15 cellular contexts compared by ENCODE assay signal in the genomic region with DNA sequence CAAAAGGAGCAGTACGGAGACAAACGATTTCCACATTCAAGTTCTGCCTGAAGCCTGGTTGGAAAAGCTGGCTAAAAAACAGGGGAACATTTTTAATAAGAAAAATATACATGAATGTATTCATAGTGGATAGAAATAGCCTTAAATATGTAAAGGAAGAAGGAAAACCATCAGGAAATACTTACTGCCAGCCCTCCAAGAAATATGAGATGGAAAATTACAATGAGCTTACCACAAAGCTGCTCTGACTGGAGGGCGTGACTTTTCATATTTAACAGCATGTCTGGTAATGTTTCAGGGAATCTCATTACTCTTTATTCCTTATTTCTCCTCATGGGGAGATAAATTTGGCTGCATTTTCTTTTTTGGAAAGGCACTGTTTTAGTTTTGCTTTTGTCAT.
DNase-seq lines count a peak whose midpoint lies in the region; ATAC-seq and TF ChIP-seq lines count a peak whose summit lies in the region.
"Had no signal": no experiment of that assay in that cellular context is flagged by ENCODE, and none has a peak within 500 bp of the region (broad histone marks: within the 10 kb centered on the region; RNA-seq: fewer than 3 reads in every experiment).

No MANE protein-coding gene starts in this region.

- no peaks in the 10 kb centered on the region for H3K36me3 Mint-ChIP-seq in activated CD4-positive, alpha-beta T cell treated with anti-CD3 and anti-CD28 coated beads for 36 hours (ENCODE audit: low read depth)
- H3K36me3 Mint-ChIP-seq in CD14-positive monocyte, result no peaks in the 10 kb centered on the region

- H3K4me3 Mint-ChIP-seq in activated CD4-positive, alpha-beta T cell treated with anti-CD3 and anti-CD28 coated beads for 36 hours, result no peak overlapping the region
- no peak overlapping the region for H3K4me3 Mint-ChIP-seq in CD14-positive monocyte

- no peak overlapping the region for H3K14ac ChIP-seq in mesenchymal stem cell (ENCODE audit: low read length in 2 of 2)

- no peak overlapping the region for H3K4me2 ChIP-seq in mesenchymal stem cell (ENCODE audit: low read length, poor library complexity, severe bottlenecking)

- TF ChIP-seq CTCF in choroid plexus epithelial cell (conservative IDR thresholded peaks at IDR 0.05; ENCODE audit: low read depth, low read length) (no peak), CD14-positive monocyte (IDR thresholded peaks at IDR 0.05) (no peak)

- H3K18ac ChIP-seq in mesenchymal stem cell (ENCODE audit: low read depth in 1 of 2, low read length in 2 of 2), result no peak overlapping the region

- no peak overlapping the region for H2BK15ac ChIP-seq in mesenchymal stem cell (ENCODE audit: low read depth, poor library complexity, severe bottlenecking)

- no peak overlapping the region for H2AK5ac ChIP-seq in mesenchymal stem cell (ENCODE audit: low read length, severe bottlenecking)

- no peaks in the 10 kb centered on the region for H3K9me3 Mint-ChIP-seq in activated CD4-positive, alpha-beta T cell treated with anti-CD3 and anti-CD28 coated beads for 36 hours (ENCODE audit: low read depth)
- H3K9me3 Mint-ChIP-seq in CD14-positive monocyte, result no peaks in the 10 kb centered on the region

- no peaks in the 10 kb centered on the region for H3K27me3 ChIP-seq in mesenchymal stem cell (ENCODE audit: control insufficient read depth in 1 of 2, insufficient read depth in 1 of 2, low read length in 2 of 2)
- H3K27me3 ChIP-seq: BE2C, gastrocnemius medialis, transverse colon had no signal

- no peaks in the 10 kb centered on the region for H3K79me1 ChIP-seq in mesenchymal stem cell (replicated peaks; ENCODE audit: low read length, poor library complexity, severe bottlenecking)

- peaks cover 10% of the 10 kb centered on the region for H3K4me1 ChIP-seq in mesenchymal stem cell (ENCODE audit: control insufficient read depth, insufficient read depth, low read depth, low read length)
- H3K4me1 ChIP-seq: BE2C, gastrocnemius medialis had no signal

- peak overlapping the region; percentile 61 for H3K27ac ChIP-seq in mesenchymal stem cell (ENCODE audit: low read length, poor library complexity, severe bottlenecking)
- H3K27ac ChIP-seq: gastrocnemius medialis, transverse colon had no signal

- peak overlapping the region; percentile 75 for H3K9ac ChIP-seq in mesenchymal stem cell (ENCODE audit: low read length)

- no peaks in the 10 kb centered on the region for H3K36me3 ChIP-seq in mesenchymal stem cell (ENCODE audit: control insufficient read depth in 1 of 2, insufficient read depth in 2 of 2, low read depth in 1 of 2, low read length in 2 of 2)
- H3K36me3 ChIP-seq: BE2C, gastrocnemius medialis, transverse colon had no signal

- no peak overlapping the region for H2AFZ ChIP-seq in mesenchymal stem cell (ENCODE audit: low read depth, low read length)

- H3K9me3 ChIP-seq in mesenchymal stem cell (ENCODE audit: control insufficient read depth, low read length), result no peaks in the 10 kb centered on the region
- H3K9me3 ChIP-seq: BE2C, gastrocnemius medialis, transverse colon had no signal

- H3K4ac ChIP-seq in mesenchymal stem cell (ENCODE audit: low read depth in 1 of 2, low read length in 2 of 2), result no peak overlapping the region

- DNase-seq in AG20443 (ENCODE audit: low spot score) (peak; percentile 54), M059J (ENCODE audit: low read depth) (peak; percentile 33), choroid plexus epithelial cell (ENCODE audit: low read depth) (peak; percentile 72), mesenchymal stem cell (no peak), CD14-positive monocyte (ENCODE audit: low spot score) (no peak)
- DNase-seq in activated CD4-positive, alpha-beta T cell treated with anti-CD3 and anti-CD28 coated beads for 36 hours, result no peak
- DNase-seq: activated CD4-positive, alpha-beta T cell treated with anti-CD3 and anti-CD28 coated beads for 1 hour; activated T-cell treated with anti-CD3 and anti-CD28 coated beads, Interleukin-2, amount 50 U/mL, for 1 hour; BE2C; gastrocnemius medialis; NCI-H446; T-helper 1 cell; transverse colon had no signal

- no peak for ATAC-seq in activated CD4-positive, alpha-beta T cell treated with anti-CD3 and anti-CD28 coated beads for 36 hours
- ATAC-seq in GM19397 (IDR thresholded peaks at IDR 0.05; ENCODE audit: unreplicated experiment) (no peak), HG02884 (IDR thresholded peaks at IDR 0.05; ENCODE audit: unreplicated experiment) (no peak)
- ATAC-seq: gastrocnemius medialis had no signal

- 100% methylated on average over 1 of the region's 3 CpGs for WGBS in mesenchymal stem cell

- no peak overlapping the region for H3K23ac ChIP-seq in mesenchymal stem cell (ENCODE audit: low read length in 2 of 2)

- peaks cover 3% of the 10 kb centered on the region for H3K4me1 Mint-ChIP-seq in activated CD4-positive, alpha-beta T cell treated with anti-CD3 and anti-CD28 coated beads for 36 hours
- H3K4me1 Mint-ChIP-seq in CD14-positive monocyte, result peaks cover 19% of the 10 kb centered on the region

- no peak overlapping the region for H4K8ac ChIP-seq in mesenchymal stem cell (ENCODE audit: low read length)

- H2BK120ac ChIP-seq in mesenchymal stem cell (ENCODE audit: low read depth, low read length), result no peak overlapping the region

- H3K27me3 Mint-ChIP-seq in activated CD4-positive, alpha-beta T cell treated with anti-CD3 and anti-CD28 coated beads for 36 hours, result no peaks in the 10 kb centered on the region
- no peaks in the 10 kb centered on the region for H3K27me3 Mint-ChIP-seq in CD14-positive monocyte (ENCODE audit: low read depth in 3 of 3)

- intact Hi-C loops in activated CD4-positive, alpha-beta T cell treated with anti-CD3 and anti-CD28 coated beads for 36 hours (cut with DNase I, micrococcal nuclease), result loop anchor here (1.0 to 2.0 kb wide), 2 partner anchors 103 kb away; no protein-coding TSS in a partner anchor
- intact Hi-C loops in CD14-positive monocyte (cut with micrococcal nuclease), result no loop called here

- H3K4me3 ChIP-seq in choroid plexus epithelial cell (ENCODE audit: low read depth, low read length) (no peak overlapping the region), mesenchymal stem cell (ENCODE audit: insufficient read depth in 1 of 2, low read depth in 1 of 2, low read length in 2 of 2) (peak overlapping the region in 1 of 2 experiments; percentile 15)
- H3K4me3 ChIP-seq: gastrocnemius medialis, transverse colon had no signal

- no peak overlapping the region for H4K91ac ChIP-seq in mesenchymal stem cell (ENCODE audit: low read length)

- no peak overlapping the region for H2BK5ac ChIP-seq in mesenchymal stem cell (ENCODE audit: low read depth, low read length, poor library complexity, severe bottlenecking)

- no peak overlapping the region for H3K27ac Mint-ChIP-seq in activated CD4-positive, alpha-beta T cell treated with anti-CD3 and anti-CD28 coated beads for 36 hours
- H3K27ac Mint-ChIP-seq in CD14-positive monocyte, result no peak overlapping the region

- POLR2A ChIA-PET in activated CD4-positive, alpha-beta T cell treated with anti-CD3 and anti-CD28 coated beads for 36 hours (lab: Charles Lee), result no interaction called here

- no peak overlapping the region for H2BK12ac ChIP-seq in mesenchymal stem cell (ENCODE audit: low read length in 2 of 2)

- CTCF ChIA-PET in activated CD4-positive, alpha-beta T cell treated with anti-CD3 and anti-CD28 coated beads for 36 hours (lab: Charles Lee), result interaction anchor here (0.7 to 1.4 kb wide), 3 partner anchors 94 to 105 kb away, joined by 3 to 6 read pairs (median 3); no protein-coding TSS in a partner anchor

Comparison
In these comparisons a context has a peak if more than half of its experiments do, and no peak if none do; other contexts are left out.
1. DNase-seq: peak in AG20443 (single experiment), M059J (single experiment) and choroid plexus epithelial cell (single experiment); none in mesenchymal stem cell (single experiment), activated CD4-positive, alpha-beta T cell treated with anti-CD3 and anti-CD28 coated beads for 36 hours (single experiment) and CD14-positive monocyte (single experiment).
2. intact Hi-C loops: an anchor here in activated CD4-positive, alpha-beta T cell treated with anti-CD3 and anti-CD28 coated beads for 36 hours (1.0 to 2.0 kb wide); none called in CD14-positive monocyte.